In genomic region chr3:182490601-182491485, GRCh38 we compare ENCODE assay signal across 8 cellular contexts.
DNase-seq lines count a peak whose midpoint lies in the region; ATAC-seq and TF ChIP-seq lines count a peak whose summit lies in the region.

No MANE protein-coding gene starts in this region.

- H3K4me1 Mint-ChIP-seq in HFFc6 (ENCODE audit: low read depth): no peaks in the 10 kb centered on the region
- no peaks in the 10 kb centered on the region for H3K4me1 Mint-ChIP-seq in endothelial cell (ENCODE audit: unreplicated experiment)

- H3K4me1 ChIP-seq in BLaER1: peaks cover 42% of the 10 kb centered on the region

- H3K9ac ChIP-seq in BLaER1: no peak overlapping the region

- no peak overlapping the region; the same call in 1 of the 2 replicates for H3K4me3 ChIP-seq in BLaER1

- no peaks in the 10 kb centered on the region for H3K36me3 Mint-ChIP-seq in HFFc6 (ENCODE audit: low read depth)
- no peaks in the 10 kb centered on the region for H3K36me3 Mint-ChIP-seq in endothelial cell (ENCODE audit: low read depth, unreplicated experiment)

- no peak overlapping the region for H3K27ac Mint-ChIP-seq in HFFc6
- H3K27ac Mint-ChIP-seq in endothelial cell (ENCODE audit: unreplicated experiment): no peak overlapping the region

- no peaks in the 10 kb centered on the region for H3K9me3 ChIP-seq in BLaER1

- DNase-seq in HFFc6: no peak
- DNase-seq in NCI-H748 (lab: John Stamatoyannopoulos, UW; ENCODE audit: unreplicated experiment): peak; percentile 97
- peak; percentile 18 for DNase-seq in endothelial cell (ENCODE audit: low spot score)
- peak; percentile 87 for DNase-seq in pons (ENCODE audit: low spot score)
- no peak for DNase-seq in activated CD8-positive, alpha-beta memory T cell treated with anti-CD3 and anti-CD28 coated beads for 24 hours
- DNase-seq in GM19240 (ENCODE audit: insufficient read length, low spot score): no peak

- no peaks in the 10 kb centered on the region for H3K27me3 ChIP-seq in BLaER1

- no peak overlapping the region for H3K4me3 Mint-ChIP-seq in HFFc6
- no peak overlapping the region for H3K4me3 Mint-ChIP-seq in endothelial cell (ENCODE audit: unreplicated experiment)

- TF ChIP-seq CTCF in HFFc6 (IDR thresholded peaks at IDR 0.05) (peak; percentile 52; the same call in 1 of the 2 replicates), endothelial cell (IDR thresholded peaks at IDR 0.05; ENCODE audit: unreplicated experiment) (peak; percentile 66)

- H3K36me3 ChIP-seq in BLaER1: no peaks in the 10 kb centered on the region

- H3K27ac ChIP-seq in BLaER1: peak overlapping the region; percentile 1; the same call in 1 of the 2 replicates

- no peaks in the 10 kb centered on the region for H4K20me1 ChIP-seq in BLaER1

- no peak for ATAC-seq in HG03460 (IDR thresholded peaks at IDR 0.05; ENCODE audit: unreplicated experiment)

- H3K9me3 Mint-ChIP-seq in HFFc6 (peaks cover 12% of the 10 kb centered on the region), endothelial cell (ENCODE audit: unreplicated experiment) (no peaks in the 10 kb centered on the region)

- H3K27me3 Mint-ChIP-seq in HFFc6 (ENCODE audit: insufficient read depth): no peaks in the 10 kb centered on the region
- no peaks in the 10 kb centered on the region for H3K27me3 Mint-ChIP-seq in endothelial cell (ENCODE audit: unreplicated experiment)

- peak overlapping the region; percentile 61 for H3K4me2 ChIP-seq in BLaER1

Comparison
In these comparisons a context has a peak if more than half of its experiments do, and no peak if none do; other contexts are left out.
1. DNase-seq: peak in NCI-H748 (single experiment), endothelial cell (single experiment) and pons (single experiment); none in HFFc6 (single experiment), activated CD8-positive, alpha-beta memory T cell treated with anti-CD3 and anti-CD28 coated beads for 24 hours (single experiment) and GM19240 (single experiment).